15 cellular contexts compared by ENCODE assay signal in the genomic region with DNA sequence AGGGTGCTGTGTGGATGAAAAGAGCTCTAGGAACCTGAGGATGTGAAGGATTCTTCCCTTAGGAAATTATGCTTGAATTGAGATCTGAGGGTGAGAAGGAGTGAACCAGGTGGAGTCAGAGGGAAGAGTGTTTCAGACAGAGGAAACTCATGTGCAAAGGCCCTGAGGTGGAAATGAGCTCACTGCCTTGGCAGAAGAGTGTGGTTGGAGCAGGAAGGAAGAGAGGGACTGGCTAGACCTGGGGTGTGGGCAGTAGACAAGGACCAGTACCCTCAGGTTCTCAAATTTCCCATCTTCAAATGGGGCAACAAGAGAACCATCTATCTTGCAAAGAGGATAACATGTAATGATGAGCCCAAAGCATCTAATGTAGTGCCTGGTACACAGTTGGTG. TPM values are rescaled to one million over a fixed set of nuclear protein-coding genes. Genes with fewer than 3 reads are reported as not detected.
DNase-seq lines count a peak whose midpoint lies in the region; ATAC-seq and TF ChIP-seq lines count a peak whose summit lies in the region.
"Had no signal": no experiment of that assay in that cellular context is flagged by ENCODE, and none has a peak within 500 bp of the region (broad histone marks: within the 10 kb centered on the region; RNA-seq: fewer than 3 reads in every experiment).

No MANE protein-coding gene starts in this region.

- no peaks in the 10 kb centered on the region for H3K9me2 ChIP-seq in OCI-LY1 (ENCODE audit: low read depth, low read length)

- no peaks in the 10 kb centered on the region for H3F3A ChIP-seq in OCI-LY1 (ENCODE audit: insufficient read depth, low read length)

- peak overlapping the region; percentile 42; the same call in 1 of the 2 replicates for H3K4me2 ChIP-seq in OCI-LY1 (ENCODE audit: low read length)

- no peak overlapping the region for H3K4me3 ChIP-seq in OCI-LY1 (ENCODE audit: low read depth, low read length, poor library complexity, severe bottlenecking)
- no peak overlapping the region for H3K4me3 ChIP-seq in brain microvascular endothelial cell (ENCODE audit: low read depth, low read length)
- H3K4me3 ChIP-seq in right lobe of liver, result no peak overlapping the region

- DNase-seq in activated naive CD4-positive, alpha-beta T cell treated with anti-CD3 and anti-CD28 coated beads for 36 hours, result peak; percentile 52
- DNase-seq in activated naive CD4-positive, alpha-beta T cell treated with Interleukin-2 at 50 U/mL for 16 hours, result no peak
- DNase-seq in brain microvascular endothelial cell (no peak), right lobe of liver (no peak), NCI-H1092 (lab: John Stamatoyannopoulos, UW) (no peak), LoVo (ENCODE audit: low spot score) (no peak)
- DNase-seq: DMS79 treated with DMSO at 0.1 percent for 48 hours, NCI-H1417 treated with DMSO at 0.1 percent for 48 hours, NCI-H446 treated with DMSO at 0.1 percent for 48 hours had no signal

- H3K27me3 Mint-ChIP-seq in activated naive CD4-positive, alpha-beta T cell treated with anti-CD3 and anti-CD28 coated beads for 36 hours (ENCODE audit: low read depth), result no peaks in the 10 kb centered on the region
- H3K27me3 Mint-ChIP-seq in stimulated activated naive CD8-positive, alpha-beta T cell treated with anti-CD3 and anti-CD28 coated beads, Interleukin-15, Interleukin-2, amounts not matched to agents 100 ng/mL and 50 ng/mL, for 24 hours, result peaks cover 6% of the 10 kb centered on the region

- TF ChIP-seq CTCF in OCI-LY1 (IDR thresholded peaks at IDR 0.05; ENCODE audit: low read length) (no peak), brain microvascular endothelial cell (IDR thresholded peaks at IDR 0.05; ENCODE audit: low read depth, low read length, missing control alignments) (no peak), right lobe of liver (IDR thresholded peaks at IDR 0.05) (no peak)

- H4K20me1 ChIP-seq in OCI-LY1 (ENCODE audit: insufficient read depth, low read length), result no peaks in the 10 kb centered on the region

- H2AFZ ChIP-seq in OCI-LY1 (ENCODE audit: low read length), result no peak overlapping the region

- H3K4me1 ChIP-seq in OCI-LY1 (ENCODE audit: insufficient read depth, low read length, severe bottlenecking) (peaks cover 71% of the 10 kb centered on the region), right lobe of liver (no peaks in the 10 kb centered on the region)

- H3K9me3 Mint-ChIP-seq in activated naive CD4-positive, alpha-beta T cell treated with anti-CD3 and anti-CD28 coated beads for 36 hours, result peaks cover 8% of the 10 kb centered on the region
- H3K9me3 Mint-ChIP-seq in stimulated activated naive CD8-positive, alpha-beta T cell treated with anti-CD3 and anti-CD28 coated beads, Interleukin-15, Interleukin-2, amounts not matched to agents 100 ng/mL and 50 ng/mL, for 24 hours, result peaks cover 3% of the 10 kb centered on the region
- H3K9me3 Mint-ChIP-seq: IgD-negative memory B cell had no signal

- no peak for TF ChIP-seq POLR2A in right lobe of liver (IDR thresholded peaks at IDR 0.05)

- no peaks in the 10 kb centered on the region for H3K9me3 ChIP-seq in OCI-LY1 (ENCODE audit: low read length)
- H3K9me3 ChIP-seq in right lobe of liver, result no peaks in the 10 kb centered on the region

- in situ Hi-C loops in brain microvascular endothelial cell (cut with HindIII; ENCODE audit: low pct_ligation_motif_present, low sequenced_read_pairs), result no loop called here

- CTCF ChIA-PET in activated naive CD4-positive, alpha-beta T cell treated with anti-CD3 and anti-CD28 coated beads for 36 hours (lab: Charles Lee), result interaction anchor here (0.7 to 5.7 kb wide), 32 partner anchors 11 to 438 kb away, joined by 3 to 79 read pairs (median 4); no protein-coding TSS in a partner anchor

- H3K27me3 ChIP-seq in OCI-LY1 (ENCODE audit: insufficient read depth, low read length) (no peaks in the 10 kb centered on the region), brain microvascular endothelial cell (replicated peaks) (no peaks in the 10 kb centered on the region), right lobe of liver (no peaks in the 10 kb centered on the region)

- peak overlapping the region; percentile 96 for H3K27ac Mint-ChIP-seq in activated naive CD4-positive, alpha-beta T cell treated with anti-CD3 and anti-CD28 coated beads for 36 hours
- H3K27ac Mint-ChIP-seq in stimulated activated naive CD8-positive, alpha-beta T cell treated with anti-CD3 and anti-CD28 coated beads, Interleukin-15, Interleukin-2, amounts not matched to agents 100 ng/mL and 50 ng/mL, for 24 hours, result peak overlapping the region; percentile 97
- H3K27ac Mint-ChIP-seq: progenitor cell of endocrine pancreas had no signal

- no peaks in the 10 kb centered on the region for H3K36me3 Mint-ChIP-seq in activated naive CD4-positive, alpha-beta T cell treated with anti-CD3 and anti-CD28 coated beads for 36 hours (ENCODE audit: low read depth)
- H3K36me3 Mint-ChIP-seq in stimulated activated naive CD8-positive, alpha-beta T cell treated with anti-CD3 and anti-CD28 coated beads, Interleukin-15, Interleukin-2, amounts not matched to agents 100 ng/mL and 50 ng/mL, for 24 hours (ENCODE audit: low read depth), result peaks cover 11% of the 10 kb centered on the region

- H3K27ac ChIP-seq in OCI-LY1 (ENCODE audit: low read depth, low read length, poor library complexity, severe bottlenecking) (peak overlapping the region; percentile 97), brain microvascular endothelial cell (peak overlapping the region; percentile 8), right lobe of liver (no peak overlapping the region)

- peak overlapping the region; percentile 7; the same call in 1 of the 2 replicates for H3K9ac ChIP-seq in OCI-LY1 (ENCODE audit: low read length)

- no peaks in the 10 kb centered on the region for H3K79me2 ChIP-seq in OCI-LY1 (ENCODE audit: insufficient read depth, low read length)

- intact Hi-C loops in activated naive CD4-positive, alpha-beta T cell treated with anti-CD3 and anti-CD28 coated beads for 36 hours (cut with micrococcal nuclease), result loop anchor here (1.0 to 10.0 kb wide), 14 partner anchors 14 to 1222 kb away; partner anchors contain the start of genes OSER1 and SRSF6
- intact Hi-C loops in right lobe of liver (cut with DNase I), result loop anchor here (5.0 to 10.0 kb wide), 2 partner anchors 84 to 332 kb away; no protein-coding TSS in a partner anchor

- no peak overlapping the region for H3K4me3 Mint-ChIP-seq in activated naive CD4-positive, alpha-beta T cell treated with anti-CD3 and anti-CD28 coated beads for 36 hours
- peak overlapping the region; percentile 60 for H3K4me3 Mint-ChIP-seq in stimulated activated naive CD8-positive, alpha-beta T cell treated with anti-CD3 and anti-CD28 coated beads, Interleukin-15, Interleukin-2, amounts not matched to agents 100 ng/mL and 50 ng/mL, for 24 hours

- peaks cover 42% of the 10 kb centered on the region for H3K4me1 Mint-ChIP-seq in activated naive CD4-positive, alpha-beta T cell treated with anti-CD3 and anti-CD28 coated beads for 36 hours (ENCODE audit: low read depth)
- peaks cover 57% of the 10 kb centered on the region for H3K4me1 Mint-ChIP-seq in stimulated activated naive CD8-positive, alpha-beta T cell treated with anti-CD3 and anti-CD28 coated beads, Interleukin-15, Interleukin-2, amounts not matched to agents 100 ng/mL and 50 ng/mL, for 24 hours (ENCODE audit: low read depth)

- H3K36me3 ChIP-seq in OCI-LY1 (ENCODE audit: insufficient read depth, low read length) (no peaks in the 10 kb centered on the region; the same call in 1 of the 2 replicates), brain microvascular endothelial cell (replicated peaks) (no peaks in the 10 kb centered on the region), right lobe of liver (no peaks in the 10 kb centered on the region)

- ATAC-seq in right lobe of liver, result no peak

RNA-seq across cellular contexts. Expression of gene GTSF1L, which starts 24.0 kb away (rescaled TPM):
- total RNA-seq in activated naive CD4-positive, alpha-beta T cell treated with anti-CD3 and anti-CD28 coated beads for 36 hours, result not detected
- not detected for total RNA-seq in right lobe of liver
- total RNA-seq: mucosa of gallbladder, progenitor cell of endocrine pancreas, urinary bladder had no signal

Comparison
In these comparisons a context has a peak if more than half of its experiments do, and no peak if none do; other contexts are left out.
1. H3K27ac ChIP-seq: peak in OCI-LY1 (single experiment) and brain microvascular endothelial cell (single experiment); none in right lobe of liver (0 of 3).